ENCODE assay signal across 11 cellular contexts in genomic region chr5:6731465-6732237, GRCh38. TPM values are rescaled to one million over a fixed set of nuclear protein-coding genes. Genes with fewer than 3 reads are reported as not detected.
A peak's percentile ranks its signal among the peaks of the same experiment; 100 is the strongest.
DNase-seq lines count a peak whose midpoint lies in the region; ATAC-seq, FAIRE-seq and TF ChIP-seq lines count a peak whose summit lies in the region.
"Had no signal": no experiment of that assay in that cellular context is flagged by ENCODE, and none has a peak within 500 bp of the region (broad histone marks: within the 10 kb centered on the region; RNA-seq: fewer than 3 reads in every experiment).

No MANE protein-coding gene starts in this region.

- H3K4me1 ChIP-seq in heart right ventricle (peaks cover 12 to 99% (median 77%) of the 10 kb centered on the region in 9 donors), ascending aorta (peaks cover 23 to 52% of the 10 kb centered on the region in 2 donors), right lobe of liver (peaks cover 0 to 69% (median 31%) of the 10 kb centered on the region in 4 donors), thoracic aorta (ENCODE audit: control insufficient read depth in 1 of 2, low read depth in 2 of 2) (peaks cover 40 to 87% of the 10 kb centered on the region in 2 donors)

- H3K36me3 ChIP-seq in heart right ventricle = peaks cover 0 to under 1% (median 0%) of the 10 kb centered on the region in 9 donors
- H3K36me3 ChIP-seq in ascending aorta = no peaks in the 10 kb centered on the region
- no peaks in the 10 kb centered on the region for H3K36me3 ChIP-seq in right lobe of liver
- no peaks in the 10 kb centered on the region for H3K36me3 ChIP-seq in thoracic aorta

- intact Hi-C loops in heart right ventricle (cut with DNase I) = loop anchor here in 2 of 10 donors (10.0 kb wide), 2 partner anchors 97 to 357 kb away; partner anchors contain the start of genes MED10 (in 1 of the 2), NSUN2 (in 1 of the 2) and SRD5A1 (in 1 of the 2)
- intact Hi-C loops in Right ventricle myocardium inferior (cut with DNase I) = no loop called here
- intact Hi-C loops in ascending aorta (cut with DNase I) = loop anchor here (5.0 kb wide), 2 partner anchors 99 to 1309 kb away; partner anchors contain the start of genes ICE1, NSUN2 and SRD5A1
- intact Hi-C loops in right lobe of liver (cut with DNase I) = no loop called here

- ATAC-seq in heart right ventricle = no peak
- no peak for ATAC-seq in Right ventricle myocardium inferior
- peak; percentile 3 to 47 (median 20) for ATAC-seq in right lobe of liver
- no peak for ATAC-seq in thoracic aorta (ENCODE audit: insufficient number of reproducible peaks, low FRiP score, low read depth)
- ATAC-seq in GM19351 (IDR thresholded peaks at IDR 0.05; ENCODE audit: unreplicated experiment) = no peak

- no peak for TF ChIP-seq CTCF in heart right ventricle (IDR thresholded peaks at IDR 0.05)
- TF ChIP-seq CTCF in ascending aorta (IDR thresholded peaks at IDR 0.05) = no peak
- no peak for TF ChIP-seq CTCF in right lobe of liver (IDR thresholded peaks at IDR 0.05)
- no peak for TF ChIP-seq CTCF in thoracic aorta (IDR thresholded peaks at IDR 0.05)

- FAIRE-seq in H54 (lab: Jason Lieb, UNC) = no peak

- DNase-seq in heart right ventricle (no peak), Right ventricle myocardium inferior (ENCODE audit: missing footprints) (no peak), ascending aorta (ENCODE audit: low spot score in 2 of 2) (no peak), right lobe of liver (no peak), thoracic aorta (ENCODE audit: low spot score) (no peak), H54 (ENCODE audit: insufficient read length, low spot score) (no peak), DMS 273 treated with DMSO at 0.1 percent for 48 hours (lab: John Stamatoyannopoulos, UW) (no peak)
- DNase-seq: activated T-cell treated with anti-CD3 and anti-CD28 coated beads, Interleukin-2, amount 50 U/mL, for 48 hours; NCI-H446; stimulated activated naive CD4-positive, alpha-beta T cell treated with Interleukin-2 at 50 U/mL for 16 hours had no signal

- H3K9me3 ChIP-seq in heart right ventricle (no peaks in the 10 kb centered on the region), ascending aorta (no peaks in the 10 kb centered on the region), right lobe of liver (no peaks in the 10 kb centered on the region), thoracic aorta (no peaks in the 10 kb centered on the region)

- no peaks in the 10 kb centered on the region for H3K27me3 ChIP-seq in heart right ventricle
- no peaks in the 10 kb centered on the region for H3K27me3 ChIP-seq in ascending aorta
- no peaks in the 10 kb centered on the region for H3K27me3 ChIP-seq in right lobe of liver
- no peaks in the 10 kb centered on the region for H3K27me3 ChIP-seq in thoracic aorta (replicated peaks; ENCODE audit: insufficient read depth)

- H3K27ac ChIP-seq in heart right ventricle (peak overlapping the region in 9 of 10 donors; percentile 25 to 86 (median 72)), ascending aorta (peak overlapping the region; percentile 81 to 91), right lobe of liver (peak overlapping the region; percentile 36 to 67 (median 63)), thoracic aorta (peak overlapping the region; percentile 57 to 82)

- no peak overlapping the region for H3K4me3 ChIP-seq in heart right ventricle
- no peak overlapping the region for H3K4me3 ChIP-seq in ascending aorta
- no peak overlapping the region for H3K4me3 ChIP-seq in right lobe of liver
- H3K4me3 ChIP-seq in thoracic aorta = peak overlapping the region; percentile 2

- 51 to 57% methylated on average over 7 of the region's 7 CpGs for WGBS in heart right ventricle, 2 donors
- WGBS in right lobe of liver (ENCODE audit: insufficient coverage, low coverage, low lambda C conversion rate, missing lambda C conversion rate) = 35% methylated on average over 7 of the region's 7 CpGs

- TF ChIP-seq POLR2A in right lobe of liver (IDR thresholded peaks at IDR 0.05) = no peak
- TF ChIP-seq POLR2A in H54 (IDR thresholded peaks at IDR 0.05; ENCODE audit: low read depth, low read length) = no peak

RNA-seq across cellular contexts. Expression of gene TENT4A, which starts 18.4 kb away (rescaled TPM):
- total RNA-seq in heart right ventricle = 10 to 100 TPM in 8 of 10 donors, 1 to 10 TPM in 2; 8.8 to 13.7 (median 11.7) TPM
- polyA plus RNA-seq in heart right ventricle = 1 to 10 TPM; 4.2 to 8.9 TPM
- 13.0 TPM for total RNA-seq in Right ventricle myocardium inferior
- total RNA-seq in ascending aorta = 12.5 TPM
- 10 to 100 TPM in 4 of 6 experiments, 1 to 10 TPM in 2; 8.5 to 23.1 (median 13.2) TPM for total RNA-seq in right lobe of liver
- total RNA-seq in thoracic aorta = 10 to 100 TPM; 34.5 to 47.6 TPM

Comparison
In these comparisons a context has a peak if more than half of its experiments do, and no peak if none do; other contexts are left out.
1. ATAC-seq: peak in right lobe of liver (4 of 4); none in heart right ventricle (0 of 8), Right ventricle myocardium inferior (single experiment), thoracic aorta (single experiment) and GM19351 (single experiment).
2. Peak in every context shown above with its lines, with median percentiles within 50 percentile points of each other: H3K27ac ChIP-seq.